8 cellular contexts compared by ENCODE assay signal in genomic region chr9:114612272-114612923, GRCh38. TPM values are rescaled to one million over a fixed set of nuclear protein-coding genes. Genes with fewer than 3 reads are reported as not detected.
DNase-seq lines count a peak whose midpoint lies in the region; ATAC-seq and TF ChIP-seq lines count a peak whose summit lies in the region.

No MANE protein-coding gene starts in this region.

- CTCF ChIA-PET in CD4-positive, alpha-beta T cell (lab: Charles Lee) = interaction anchor here (1.5 to 5.1 kb wide), 3 partner anchors 20 to 41 kb away, joined by 3 to 16 read pairs (median 10); partner anchors contain the start of gene ATP6V1G1

- peak overlapping the region; percentile 78 for H3K27ac ChIP-seq in CD4-positive, alpha-beta T cell (ENCODE audit: low read depth, low read length)
- H3K27ac ChIP-seq in OCI-LY1 (ENCODE audit: low read depth, low read length, poor library complexity, severe bottlenecking) (peak overlapping the region; percentile 96), endodermal cell (ENCODE audit: low read depth, low read length) (no peak overlapping the region)

- TF ChIP-seq CTCF in CD4-positive, alpha-beta T cell (IDR thresholded peaks at IDR 0.05) = no peak
- TF ChIP-seq CTCF in OCI-LY1 (IDR thresholded peaks at IDR 0.05; ENCODE audit: low read length) (no peak), endodermal cell (conservative IDR thresholded peaks at IDR 0.05) (no peak)

- peaks cover 10% of the 10 kb centered on the region for H3K36me3 Mint-ChIP-seq in CD4-positive, alpha-beta T cell (ENCODE audit: low read depth)
- peaks cover 3% of the 10 kb centered on the region for H3K36me3 Mint-ChIP-seq in endodermal cell (ENCODE audit: low read depth)

- WGBS in endodermal cell (ENCODE audit: insufficient coverage in 1 of 2, insufficient read length in 1 of 2), 2 experiments = 70 to 74% methylated on average over 3 to 4 of the region's 4 CpGs

- H3K4me1 Mint-ChIP-seq in CD4-positive, alpha-beta T cell (ENCODE audit: low read depth) = peaks cover 51% of the 10 kb centered on the region
- peaks cover 21% of the 10 kb centered on the region for H3K4me1 Mint-ChIP-seq in endodermal cell

- H3K79me2 ChIP-seq in OCI-LY1 (ENCODE audit: insufficient read depth, low read length) = peaks cover 45% of the 10 kb centered on the region

- H3K4me3 ChIP-seq in OCI-LY1 (ENCODE audit: low read depth, low read length, poor library complexity, severe bottlenecking) = peak overlapping the region; percentile 99
- H3K4me3 ChIP-seq in endodermal cell (ENCODE audit: low read length) = peak overlapping the region; percentile 77
- H3K4me3 ChIP-seq in neuron (ENCODE audit: low read length) = peak overlapping the region; percentile 66

- H3K9me2 ChIP-seq in OCI-LY1 (ENCODE audit: low read depth, low read length) = no peaks in the 10 kb centered on the region

- intact Hi-C loops in CD4-positive, alpha-beta T cell (cut with DNase I, micrococcal nuclease) = loop anchor here (1.0 to 10.0 kb wide), 4 partner anchors 20 to 1198 kb away; partner anchors contain the start of genes C9orf43 (in 1 of the 2) and POLE3 (in 1 of the 2)

- peak overlapping the region; percentile 89 for H3K4me2 ChIP-seq in OCI-LY1 (ENCODE audit: low read length)

- peaks cover 82% of the 10 kb centered on the region for H3K4me1 ChIP-seq in OCI-LY1 (ENCODE audit: insufficient read depth, low read length, severe bottlenecking)
- peaks cover 8% of the 10 kb centered on the region for H3K4me1 ChIP-seq in endodermal cell (ENCODE audit: control insufficient read depth, insufficient read depth, low read length)
- H3K4me1 ChIP-seq in neuron (ENCODE audit: insufficient read depth, low read length) = peaks cover 8% of the 10 kb centered on the region

- H3K27me3 Mint-ChIP-seq in CD4-positive, alpha-beta T cell = no peaks in the 10 kb centered on the region
- peaks cover 14% of the 10 kb centered on the region for H3K27me3 Mint-ChIP-seq in endodermal cell (ENCODE audit: insufficient read depth)

- H3K36me3 ChIP-seq in OCI-LY1 (ENCODE audit: insufficient read depth, low read length) (peaks cover 18% of the 10 kb centered on the region; the same call in 1 of the 2 replicates), endodermal cell (ENCODE audit: control insufficient read depth, insufficient read depth, low read length) (no peaks in the 10 kb centered on the region), neuron (ENCODE audit: insufficient read depth, low read length) (no peaks in the 10 kb centered on the region)

- H3K4me3 Mint-ChIP-seq in CD4-positive, alpha-beta T cell = peak overlapping the region; percentile 97
- H3K4me3 Mint-ChIP-seq in endodermal cell = peak overlapping the region; percentile 60

- no peaks in the 10 kb centered on the region for H3K9me3 ChIP-seq in CD4-positive, alpha-beta T cell (ENCODE audit: control insufficient read depth, low read length)
- H3K9me3 ChIP-seq in OCI-LY1 (ENCODE audit: low read length) (no peaks in the 10 kb centered on the region), endodermal cell (ENCODE audit: control insufficient read depth, low read length) (no peaks in the 10 kb centered on the region), neuron (ENCODE audit: low read length) (no peaks in the 10 kb centered on the region)

- no peaks in the 10 kb centered on the region for H3K27me3 ChIP-seq in CD4-positive, alpha-beta T cell (ENCODE audit: control insufficient read depth, insufficient read depth, low read length)
- H3K27me3 ChIP-seq in OCI-LY1 (ENCODE audit: insufficient read depth, low read length) (no peaks in the 10 kb centered on the region), endodermal cell (ENCODE audit: control insufficient read depth, insufficient read depth, low read length, poor library complexity, severe bottlenecking) (peaks cover 4% of the 10 kb centered on the region), neuron (ENCODE audit: insufficient read depth, low read length) (no peaks in the 10 kb centered on the region)

- no peaks in the 10 kb centered on the region for H4K20me1 ChIP-seq in OCI-LY1 (ENCODE audit: insufficient read depth, low read length)

- H2AFZ ChIP-seq in OCI-LY1 (ENCODE audit: low read length) (no peak overlapping the region), neuron (ENCODE audit: low read depth, low read length) (no peak overlapping the region)

- no peaks in the 10 kb centered on the region for H3K9me3 Mint-ChIP-seq in CD4-positive, alpha-beta T cell
- peaks cover 5% of the 10 kb centered on the region for H3K9me3 Mint-ChIP-seq in endodermal cell

- no peak for DNase-seq in CD4-positive, alpha-beta T cell
- DNase-seq in endodermal cell (peak; percentile 61), DMS114 treated with DMSO at 0.1 percent for 48 hours (lab: John Stamatoyannopoulos, UW; ENCODE audit: unreplicated experiment) (no peak), dermis blood vessel endothelial cell (no peak), 8988T (no peak)

- ATAC-seq in CD4-positive, alpha-beta T cell (ENCODE audit: poor library complexity) = no peak
- no peak for ATAC-seq in HG02588 (IDR thresholded peaks at IDR 0.05; ENCODE audit: unreplicated experiment)

- H3K9ac ChIP-seq in OCI-LY1 (ENCODE audit: low read length) = peak overlapping the region; percentile 99
- no peak overlapping the region for H3K9ac ChIP-seq in endodermal cell (ENCODE audit: extremely low read depth, low read length, poor library complexity, severe bottlenecking)

- H3F3A ChIP-seq in OCI-LY1 (ENCODE audit: insufficient read depth, low read length) = peaks cover 3% of the 10 kb centered on the region; the same call in 1 of the 2 replicates

- peak overlapping the region; percentile 92 for H3K27ac Mint-ChIP-seq in CD4-positive, alpha-beta T cell
- peak overlapping the region; percentile 80 for H3K27ac Mint-ChIP-seq in endodermal cell

- POLR2A ChIA-PET in CD4-positive, alpha-beta T cell (lab: Charles Lee) = interaction anchor here (0.8 to 8.0 kb wide), 12 partner anchors 8 to 286 kb away, joined by 3 to 113 read pairs (median 3); partner anchors contain the start of gene ATP6V1G1

RNA-seq across cellular contexts. Expression of gene TMEM268, which starts 1.3 kb away (rescaled TPM):
- 1 to 10 TPM; 8.1 to 9.8 TPM for total RNA-seq in CD4-positive, alpha-beta T cell
- total RNA-seq in endodermal cell (1 to 10 TPM; 6.8 to 8.2 TPM), dermis blood vessel endothelial cell (2.5 and 3.9 TPM in 2 replicates)
- polyA plus RNA-seq in endodermal cell (2013, experiment 1 of 2) = 6.9 TPM
- polyA plus RNA-seq in endodermal cell (2013, experiment 2 of 2) = 5.4 TPM

RNA-seq across cellular contexts. Expression of gene ATP6V1G1, which starts 24.8 kb away (rescaled TPM):
- total RNA-seq in CD4-positive, alpha-beta T cell = 100 to 1,000 TPM; 144 to 148 TPM
- total RNA-seq in endodermal cell (100 to 1,000 TPM; 123 TPM), dermis blood vessel endothelial cell (119 and 176 TPM in 2 replicates)
- polyA plus RNA-seq in endodermal cell (2013, experiment 1 of 2) = 185 TPM
- polyA plus RNA-seq in endodermal cell (2013, experiment 2 of 2) = 188 TPM

RNA-seq across cellular contexts. Expression of gene TEX53, which starts 45.2 kb away (rescaled TPM):
- not detected for total RNA-seq in CD4-positive, alpha-beta T cell
- total RNA-seq in endodermal cell (not detected), dermis blood vessel endothelial cell (not detected in 2 replicates)
- polyA plus RNA-seq in endodermal cell (2013, experiment 1 of 2) = not detected
- polyA plus RNA-seq in endodermal cell (2013, experiment 2 of 2) = not detected
